Comparison of ENCODE assay signal across 8 cellular contexts in the genomic region with DNA sequence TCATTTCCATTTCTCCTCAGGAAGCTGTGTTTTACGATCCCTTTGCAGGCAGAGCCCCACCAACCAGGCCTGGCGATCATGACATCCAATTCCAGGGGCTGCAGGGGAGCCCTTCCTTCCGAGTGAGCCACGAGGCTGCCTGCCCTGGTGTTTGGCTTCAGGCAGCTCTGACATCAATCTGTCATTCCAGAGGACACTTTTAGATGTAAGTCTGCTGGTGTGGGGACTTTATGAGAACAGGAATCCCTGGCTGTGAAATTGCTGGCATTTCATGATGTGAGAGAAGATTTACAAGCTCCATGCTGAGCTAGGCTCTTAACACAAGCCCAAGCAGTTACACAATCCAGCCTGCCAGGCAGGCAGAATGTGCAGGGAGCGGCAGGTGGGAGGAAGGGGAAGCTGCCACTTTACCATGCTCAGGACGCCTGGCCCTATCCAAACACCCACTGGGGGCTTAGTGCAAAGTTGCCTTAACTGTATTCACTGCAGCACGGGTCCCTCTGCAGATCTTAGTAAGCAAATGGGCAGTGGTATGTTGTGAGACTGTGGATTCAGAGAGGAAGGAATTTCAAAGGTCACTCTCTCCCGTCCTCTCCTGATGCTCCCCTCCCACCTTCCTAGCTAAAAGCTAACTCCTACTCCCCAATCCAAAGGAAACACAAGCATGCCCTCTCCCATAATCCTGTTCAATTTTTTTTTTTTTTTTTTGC. TPM values are rescaled to one million over a fixed set of nuclear protein-coding genes. Genes with fewer than 3 reads are reported as not detected.
DNase-seq lines count a peak whose midpoint lies in the region; ATAC-seq and TF ChIP-seq lines count a peak whose summit lies in the region.

No MANE protein-coding gene starts in this region.

- peaks cover 38% of the 10 kb centered on the region for H3K4me1 Mint-ChIP-seq in Caco-2 (ENCODE audit: low read depth, unreplicated experiment)

- TF ChIP-seq CTCF in Caco-2 (IDR thresholded peaks at IDR 0.05; ENCODE audit: insufficient read depth in 1 of 2, low read depth in 1 of 2, low read length in 1 of 2, severe bottlenecking in 1 of 2, unreplicated experiment in 1 of 2) (no peak), NB4 (IDR thresholded peaks at IDR 0.05; ENCODE audit: low read depth, low read length) (no peak)

- DNase-seq in Caco-2 (peak; percentile 76 to 81), NB4 (ENCODE audit: low read depth) (peak; percentile 93), cerebellum (ENCODE audit: low spot score) (peak; percentile 70), hepatic stellate cell (ENCODE audit: low spot score) (no peak), SW 1271 (lab: John Stamatoyannopoulos, UW) (no peak), GOT3 (lab: John Stamatoyannopoulos, UW) (no peak)

- H3K27me3 ChIP-seq in Caco-2 (replicated peaks; ENCODE audit: control insufficient read depth, insufficient read depth, low read length) (no peaks in the 10 kb centered on the region), muscle layer of colon (ENCODE audit: control insufficient read depth in 1 of 2, insufficient read depth in 2 of 2, low read length in 2 of 2) (no peaks in the 10 kb centered on the region)

- peaks cover 14% of the 10 kb centered on the region for H3K9me3 ChIP-seq in Caco-2
- no peaks in the 10 kb centered on the region for H3K9me3 ChIP-seq in muscle layer of colon (ENCODE audit: low read length)

- CTCF ChIA-PET in Caco-2 (lab: Charles Lee): interaction anchor here (0.6 to 3.1 kb wide), 8 partner anchors 14 to 220 kb away, joined by 3 to 21 read pairs (median 4); no protein-coding TSS in a partner anchor

- H3K27ac ChIP-seq in muscle layer of colon (ENCODE audit: low read depth, low read length): peak overlapping the region; percentile 65

- no peak overlapping the region for H3K4me3 ChIP-seq in Caco-2 (ENCODE audit: low read depth, low read length)
- H3K4me3 ChIP-seq in NB4 (ENCODE audit: low read depth, low read length): no peak overlapping the region
- no peak overlapping the region for H3K4me3 ChIP-seq in muscle layer of colon (ENCODE audit: low read depth in 1 of 2, low read length in 2 of 2)

- intact Hi-C loops in Caco-2 (cut with micrococcal nuclease; ENCODE audit: unreplicated experiment): loop anchor here (1.0 to 2.0 kb wide), 6 partner anchors 7 to 191 kb away; a partner anchor contains a TSS

- no peak for ATAC-seq in GM19351 (IDR thresholded peaks at IDR 0.05; ENCODE audit: unreplicated experiment)

- TF ChIP-seq POLR2A in NB4 (IDR thresholded peaks at IDR 0.05; ENCODE audit: extremely low read depth, insufficient read length): no peak

- POLR2A ChIA-PET in Caco-2 (lab: Charles Lee): interaction anchor here (0.5 to 2.4 kb wide), 8 partner anchors 9 to 1167 kb away, joined by 3 to 13 read pairs (median 4); no protein-coding TSS in a partner anchor

- H3K9ac ChIP-seq in muscle layer of colon (ENCODE audit: low read length): peak overlapping the region; percentile 16

- peaks cover 10% of the 10 kb centered on the region for H3K36me3 Mint-ChIP-seq in Caco-2 (ENCODE audit: insufficient read depth, unreplicated experiment)

- no peaks in the 10 kb centered on the region for H3K9me3 Mint-ChIP-seq in Caco-2 (ENCODE audit: unreplicated experiment)

- H3K27me3 Mint-ChIP-seq in Caco-2 (ENCODE audit: insufficient read depth, unreplicated experiment): no peaks in the 10 kb centered on the region

- H3K27ac Mint-ChIP-seq in Caco-2 (ENCODE audit: unreplicated experiment): peak overlapping the region; percentile 94

- H3K36me3 ChIP-seq in Caco-2 (ENCODE audit: control insufficient read depth, insufficient read depth, low read length) (no peaks in the 10 kb centered on the region), muscle layer of colon (ENCODE audit: insufficient read depth, low read length) (no peaks in the 10 kb centered on the region)

- peaks cover 63% of the 10 kb centered on the region for H3K4me1 ChIP-seq in Caco-2
- H3K4me1 ChIP-seq in muscle layer of colon (ENCODE audit: insufficient read depth, low read length): peaks cover 21% of the 10 kb centered on the region

- TSS peak; percentile 83 for BruUV-seq in Caco-2 (replicated peaks; lab: Mats Ljungman, UMichigan)

- peak overlapping the region; percentile 60 for H3K4me3 Mint-ChIP-seq in Caco-2 (ENCODE audit: unreplicated experiment)

RNA-seq across cellular contexts. Expression of a gene that starts 43.4 kb away (rescaled TPM):
- total RNA-seq in Caco-2 (2022) (247 and 272 TPM in 2 replicates), cerebellum (20.0 TPM)

RNA-seq across cellular contexts. Expression of a gene that starts 58.5 kb away (rescaled TPM):
- total RNA-seq in Caco-2 (2022): 156 and 165 TPM in 2 replicates
- total RNA-seq in cerebellum: 140 TPM

Comparison
In these comparisons a context has a peak if more than half of its experiments do, and no peak if none do; other contexts are left out.
1. DNase-seq: peak in Caco-2 (2 of 2), NB4 (single experiment) and cerebellum (single experiment); none in hepatic stellate cell (single experiment), SW 1271 (0 of 2) and GOT3 (single experiment).
2. RNA of a gene that starts 43.4 kb away (total RNA-seq): 247 to 272 TPM in Caco-2; 20.0 TPM in cerebellum (single experiment); every median in the first group is over 10 times any median in the second.